Comparison of ENCODE assay signal across 9 cellular contexts in the genomic region with DNA sequence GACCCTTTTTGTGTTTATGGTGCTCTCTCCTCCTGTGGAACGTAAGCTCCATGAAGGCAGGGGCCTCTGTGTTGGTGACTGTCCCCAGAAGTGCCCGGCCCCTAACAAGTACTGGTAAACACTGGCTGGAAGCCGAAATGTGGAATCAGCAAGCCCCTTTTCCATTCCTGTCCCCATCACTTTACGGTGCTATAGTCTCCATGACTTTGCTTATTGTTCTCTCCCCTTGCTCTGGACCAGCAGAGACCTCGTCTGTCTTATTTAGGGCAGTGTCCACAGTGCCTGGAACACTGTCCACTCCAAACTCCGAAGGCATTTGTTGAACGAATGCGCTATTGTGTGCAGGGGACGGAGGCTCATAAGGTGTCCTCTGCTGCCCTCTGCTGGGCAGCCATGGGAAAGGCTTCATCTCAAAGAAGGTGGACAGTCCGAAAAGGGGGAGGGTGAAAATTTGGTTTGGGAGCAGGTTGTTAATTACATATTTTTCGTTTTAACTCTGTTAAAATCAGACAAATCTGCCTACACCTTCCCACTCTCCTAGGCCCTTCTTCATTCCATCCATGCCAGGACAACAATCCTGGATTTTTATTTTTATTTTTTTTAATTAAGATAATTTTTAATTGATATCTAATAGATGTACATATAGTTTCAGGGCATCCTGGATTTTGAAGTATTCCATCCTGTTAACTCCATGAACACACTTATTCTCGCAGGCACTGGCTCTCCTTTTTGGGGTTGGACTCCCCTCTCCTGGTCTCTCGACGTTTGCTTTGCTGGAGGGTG.
DNase-seq lines count a peak whose midpoint lies in the region; ATAC-seq and TF ChIP-seq lines count a peak whose summit lies in the region.
"Had no signal": no experiment of that assay in that cellular context is flagged by ENCODE, and none has a peak within 500 bp of the region (broad histone marks: within the 10 kb centered on the region; RNA-seq: fewer than 3 reads in every experiment).

No MANE protein-coding gene starts in this region.

- H3K4me3 ChIP-seq in lower lobe of right lung, result no peak overlapping the region

- TF ChIP-seq CTCF in lower lobe of right lung (IDR thresholded peaks at IDR 0.05), result peak; percentile 94

- H3K27ac ChIP-seq in lower lobe of right lung, result no peak overlapping the region
- H3K27ac ChIP-seq: epithelial cell of prostate had no signal

- no peaks in the 10 kb centered on the region for H3K36me3 ChIP-seq in lower lobe of right lung

- H3K4me1 ChIP-seq in lower lobe of right lung, result no peaks in the 10 kb centered on the region

- peak; percentile 70 for DNase-seq in DMS79 treated with DMSO at 0.1 percent for 48 hours (lab: John Stamatoyannopoulos, UW)
- DNase-seq in NCI-H69 (lab: John Stamatoyannopoulos, UW), result peak; percentile 81
- peak; percentile 64 to 71 for DNase-seq in activated CD4-positive, alpha-beta T cell treated with anti-CD3 and anti-CD28 coated beads, Interleukin-2, amount 50 U/mL, for 48 hours
- peak; percentile 61 to 75 for DNase-seq in dermis microvascular lymphatic vessel endothelial cell (ENCODE audit: low read depth in 2 of 2)
- peak; percentile 83 for DNase-seq in lower lobe of right lung
- peak; percentile 28 for DNase-seq in stimulated activated CD8-positive, alpha-beta memory T cell treated with anti-CD3 and anti-CD28 coated beads, Interleukin-15, amount 100 ng/mL, for 1 hour (ENCODE audit: low read depth)

- no peaks in the 10 kb centered on the region for H3K9me3 ChIP-seq in lower lobe of right lung

- intact Hi-C loops in lower lobe of right lung (cut with DNase I), result no loop called here

- H3K27me3 ChIP-seq in lower lobe of right lung (ENCODE audit: low read depth), result peaks cover 12% of the 10 kb centered on the region

- peak; percentile 62 for ATAC-seq in HG02885 (IDR thresholded peaks at IDR 0.05; ENCODE audit: poor library complexity, unreplicated experiment)
- peak; percentile 91 to 93 for ATAC-seq in lower lobe of right lung
- no peak for ATAC-seq in HG02588 (IDR thresholded peaks at IDR 0.05; ENCODE audit: unreplicated experiment)

Comparison
In these comparisons a context has a peak if more than half of its experiments do, and no peak if none do; other contexts are left out.
1. DNase-seq: peak in every context shown above with its lines; median percentile 83 in lower lobe of right lung; 81 in NCI-H69; 70 in DMS79 treated with DMSO at 0.1 percent for 48 hours; 68 in dermis microvascular lymphatic vessel endothelial cell; 68 in activated CD4-positive, alpha-beta T cell treated with anti-CD3 and anti-CD28 coated beads, Interleukin-2, amount 50 U/mL, for 48 hours; 28 in stimulated activated CD8-positive, alpha-beta memory T cell treated with anti-CD3 and anti-CD28 coated beads, Interleukin-15, amount 100 ng/mL, for 1 hour.